Comparison of ENCODE assay signal across 13 cellular contexts in genomic region chr2:48306409-48307284, GRCh38. TPM values are rescaled to one million over a fixed set of nuclear protein-coding genes. Genes with fewer than 3 reads are reported as not detected.
DNase-seq lines count a peak whose midpoint lies in the region; ATAC-seq and TF ChIP-seq lines count a peak whose summit lies in the region.
"Had no signal": no experiment of that assay in that cellular context is flagged by ENCODE, and none has a peak within 500 bp of the region (broad histone marks: within the 10 kb centered on the region; RNA-seq: fewer than 3 reads in every experiment).

No MANE protein-coding gene starts in this region.

- WGBS in neuronal stem cell (ENCODE audit: extremely low coverage in 2 of 2, insufficient read length in 2 of 2, insufficient replicate concordance in 1 of 2), 2 donors = no CpG with 5 or more reads among the region's 7 CpGs

- no peak overlapping the region for H4K91ac ChIP-seq in neuronal stem cell (ENCODE audit: low read depth, low read length, poor library complexity)

- H2AFZ ChIP-seq in fibroblast of lung (ENCODE audit: low read length) (peak overlapping the region; percentile 4), neuronal stem cell (ENCODE audit: low read length) (peak overlapping the region; percentile 31)

- H4K20me1 ChIP-seq in fibroblast of lung (ENCODE audit: control insufficient read depth, extremely low read depth, insufficient read depth, low read length) = no peaks in the 10 kb centered on the region

- H3K36me3 Mint-ChIP-seq in activated naive CD4-positive, alpha-beta T cell treated with anti-CD3 and anti-CD28 coated beads, Interleukin-2, amount 50 U/mL, for 72 hours = peaks cover 31 to 34% of the 10 kb centered on the region in 2 donors
- no peaks in the 10 kb centered on the region for H3K36me3 Mint-ChIP-seq in HFFc6 (ENCODE audit: low read depth)

- H3K4me2 ChIP-seq in fibroblast of lung (ENCODE audit: extremely low read depth, insufficient read depth, low read length) = no peak overlapping the region
- no peak overlapping the region for H3K4me2 ChIP-seq in neuronal stem cell (ENCODE audit: insufficient read depth, low read length, poor library complexity, severe bottlenecking)

- H2AK5ac ChIP-seq in neuronal stem cell (ENCODE audit: low read depth, low read length) = no peak overlapping the region

- H3K9me3 ChIP-seq in fibroblast of lung (ENCODE audit: control insufficient read depth, insufficient read depth, low read depth, low read length) (no peaks in the 10 kb centered on the region), neuronal stem cell (replicated peaks in 1 of 2; ENCODE audit: control insufficient read depth in 2 of 2, insufficient read depth in 1 of 2, low read depth in 1 of 2, low read length in 2 of 2) (peaks cover 0 to 4% of the 10 kb centered on the region in 2 donors)

- TF ChIP-seq CTCF in VCaP (conservative IDR thresholded peaks at IDR 0.05) (no peak), fibroblast of lung (conservative IDR thresholded peaks at IDR 0.05 in 1 of 2, IDR thresholded peaks at IDR 0.05 in 1 of 2; ENCODE audit: low read depth in 1 of 2, low read length in 2 of 2) (no peak), HFFc6 (IDR thresholded peaks at IDR 0.05) (no peak)

- no peak for ATAC-seq in activated naive CD4-positive, alpha-beta T cell treated with anti-CD3 and anti-CD28 coated beads, Interleukin-2, amount 50 U/mL, for 72 hours
- no peak for ATAC-seq in HG03139 (IDR thresholded peaks at IDR 0.05; ENCODE audit: unreplicated experiment)
- ATAC-seq: activated T-cell treated with anti-CD3 and anti-CD28 coated beads, Interleukin-2, amount 50 U/mL, for 4 hours; naive thymus-derived CD4-positive, alpha-beta T cell had no signal

- H3K4ac ChIP-seq in neuronal stem cell (ENCODE audit: low read length) = no peak overlapping the region

- no peak overlapping the region for H2BK15ac ChIP-seq in neuronal stem cell (ENCODE audit: low read length)

- H2BK12ac ChIP-seq in neuronal stem cell (ENCODE audit: low read length) = no peak overlapping the region

- no peak overlapping the region for H2BK5ac ChIP-seq in neuronal stem cell (ENCODE audit: low read length)

- H3K18ac ChIP-seq in neuronal stem cell (ENCODE audit: low read length) = no peak overlapping the region

- H3K23ac ChIP-seq in neuronal stem cell (ENCODE audit: low read depth, low read length, poor library complexity) = no peak overlapping the region

- no peak overlapping the region for H2BK120ac ChIP-seq in neuronal stem cell (ENCODE audit: low read depth, low read length)

- H3K9me3 Mint-ChIP-seq in activated naive CD4-positive, alpha-beta T cell treated with anti-CD3 and anti-CD28 coated beads, Interleukin-2, amount 50 U/mL, for 72 hours = peaks cover 8 to 30% of the 10 kb centered on the region in 2 donors
- no peaks in the 10 kb centered on the region; the same call in 1 of the 2 replicates for H3K9me3 Mint-ChIP-seq in HFFc6

- H3K36me3 ChIP-seq in fibroblast of lung (ENCODE audit: control insufficient read depth, insufficient read depth, low read length) = no peaks in the 10 kb centered on the region
- H3K36me3 ChIP-seq in neuronal stem cell (replicated peaks in 1 of 2; ENCODE audit: control insufficient read depth in 2 of 2, insufficient read depth in 2 of 2, low read length in 2 of 2) = no peaks in the 10 kb centered on the region

- no peak overlapping the region for H3K4me3 Mint-ChIP-seq in HFFc6
- H3K4me3 Mint-ChIP-seq: activated T-cell treated with anti-CD3 and anti-CD28 coated beads, Interleukin-2, amount 50 U/mL, for 4 hours; naive thymus-derived CD4-positive, alpha-beta T cell had no signal

- no peak overlapping the region for H3K14ac ChIP-seq in neuronal stem cell (ENCODE audit: low read length)

- H3K4me3 ChIP-seq in fibroblast of lung (replicated peaks in 1 of 4; ENCODE audit: control extremely low read depth in 1 of 4, insufficient read depth in 1 of 4, low read depth in 3 of 4, low read length in 4 of 4) = no peak overlapping the region
- no peak overlapping the region for H3K4me3 ChIP-seq in neuronal stem cell (ENCODE audit: low read length in 2 of 2)

- H3K27me3 Mint-ChIP-seq in HFFc6 (ENCODE audit: insufficient read depth) = peaks cover 6% of the 10 kb centered on the region
- H3K27me3 Mint-ChIP-seq: naive thymus-derived CD4-positive, alpha-beta T cell had no signal

- H3K4me1 Mint-ChIP-seq in HFFc6 (ENCODE audit: low read depth) = no peaks in the 10 kb centered on the region

- H3K9ac ChIP-seq in fibroblast of lung (ENCODE audit: insufficient read depth, low read length) = no peak overlapping the region
- no peak overlapping the region for H3K9ac ChIP-seq in neuronal stem cell (ENCODE audit: low read depth, low read length, poor library complexity)

- H3K27me3 ChIP-seq in fibroblast of lung (ENCODE audit: control insufficient read depth, insufficient read depth, low read length) = no peaks in the 10 kb centered on the region
- H3K27me3 ChIP-seq in neuronal stem cell (ENCODE audit: control insufficient read depth in 3 of 3, insufficient read depth in 3 of 3, low read depth in 1 of 3, low read length in 3 of 3) = no peaks in the 10 kb centered on the region

- no peaks in the 10 kb centered on the region for H3K79me2 ChIP-seq in fibroblast of lung (ENCODE audit: control insufficient read depth, insufficient read depth, low read length)

- no peak overlapping the region for H4K8ac ChIP-seq in neuronal stem cell (ENCODE audit: low read depth, low read length)

- no peaks in the 10 kb centered on the region for H3K4me1 ChIP-seq in fibroblast of lung (ENCODE audit: control insufficient read depth, extremely low read depth, insufficient read depth, low read length)
- H3K4me1 ChIP-seq in neuronal stem cell (ENCODE audit: control insufficient read depth in 2 of 2, insufficient read depth in 1 of 2, low read depth in 1 of 2, low read length in 2 of 2) = no peaks in the 10 kb centered on the region

- DNase-seq in AG08396 (ENCODE audit: low spot score) (peak; percentile 11), fibroblast of lung (ENCODE audit: low read depth in 2 of 2) (peak; percentile 34 to 39), neuronal stem cell (ENCODE audit: low spot score) (no peak), GF-D8 (lab: John Stamatoyannopoulos, UW) (no peak), HFFc6 (no peak)
- no peak for DNase-seq in activated naive CD4-positive, alpha-beta T cell treated with anti-CD3 and anti-CD28 coated beads, Interleukin-2, amount 50 U/mL, for 72 hours (ENCODE audit: low spot score in 2 of 2)
- DNase-seq: activated T-cell treated with anti-CD3 and anti-CD28 coated beads, Interleukin-2, amount 50 U/mL, for 4 hours; DND-41; naive thymus-derived CD4-positive, alpha-beta T cell; NCI-H510A; T-helper 1 cell had no signal

- peak overlapping the region in 1 of 2 donors; percentile 0 for H3K27ac Mint-ChIP-seq in activated naive CD4-positive, alpha-beta T cell treated with anti-CD3 and anti-CD28 coated beads, Interleukin-2, amount 50 U/mL, for 72 hours
- no peak overlapping the region for H3K27ac Mint-ChIP-seq in HFFc6

- peak overlapping the region; percentile 70 for H3K27ac ChIP-seq in VCaP
- H3K27ac ChIP-seq in fibroblast of lung (ENCODE audit: insufficient read depth, low read length) = no peak overlapping the region
- no peak overlapping the region for H3K27ac ChIP-seq in neuronal stem cell (replicated peaks; ENCODE audit: low read length)

- H3K79me1 ChIP-seq in neuronal stem cell (ENCODE audit: low read depth, low read length) = no peaks in the 10 kb centered on the region

RNA-seq across cellular contexts. Expression of gene FOXN2, which starts 7.8 kb away (rescaled TPM):
- total RNA-seq in fibroblast of lung = 25.4 and 34.3 TPM in 2 replicates
- polyA plus RNA-seq in fibroblast of lung = 14.5 and 15.9 TPM in 2 replicates
- 7.3 and 8.4 TPM in 2 replicates for polyA plus RNA-seq in fibroblast of lung (2012)
- 8.9 and 11.2 TPM in 2 replicates for polyA minus RNA-seq in fibroblast of lung (ENCODE audit: low replicate concordance)
- polyA plus RNA-seq in neuronal stem cell (2013, experiment 1 of 2) = 11.2 TPM
- 11.3 TPM for polyA plus RNA-seq in neuronal stem cell (2013, experiment 2 of 2)
- 10 to 100 TPM; 40.4 to 43.8 TPM for total RNA-seq in activated naive CD4-positive, alpha-beta T cell treated with anti-CD3 and anti-CD28 coated beads, Interleukin-2, amount 50 U/mL, for 72 hours
- 10 to 100 TPM; 12.5 to 21.1 (median 16.9) TPM for total RNA-seq in HFFc6 (2021; fragmentation: NEBNext Ultra II Directional; extraction: Animal tissue kit (Norgen Biotek cat#: 25700))

Comparison
In these comparisons a context has a peak if more than half of its experiments do, and no peak if none do; other contexts are left out.
1. DNase-seq: peak in AG08396 (single experiment) and fibroblast of lung (2 of 2); none in neuronal stem cell (single experiment), GF-D8 (single experiment), activated naive CD4-positive, alpha-beta T cell treated with anti-CD3 and anti-CD28 coated beads, Interleukin-2, amount 50 U/mL, for 72 hours (0 of 2) and HFFc6 (single experiment).